Comparison of ENCODE assay signal across 8 cellular contexts in the genomic region with DNA sequence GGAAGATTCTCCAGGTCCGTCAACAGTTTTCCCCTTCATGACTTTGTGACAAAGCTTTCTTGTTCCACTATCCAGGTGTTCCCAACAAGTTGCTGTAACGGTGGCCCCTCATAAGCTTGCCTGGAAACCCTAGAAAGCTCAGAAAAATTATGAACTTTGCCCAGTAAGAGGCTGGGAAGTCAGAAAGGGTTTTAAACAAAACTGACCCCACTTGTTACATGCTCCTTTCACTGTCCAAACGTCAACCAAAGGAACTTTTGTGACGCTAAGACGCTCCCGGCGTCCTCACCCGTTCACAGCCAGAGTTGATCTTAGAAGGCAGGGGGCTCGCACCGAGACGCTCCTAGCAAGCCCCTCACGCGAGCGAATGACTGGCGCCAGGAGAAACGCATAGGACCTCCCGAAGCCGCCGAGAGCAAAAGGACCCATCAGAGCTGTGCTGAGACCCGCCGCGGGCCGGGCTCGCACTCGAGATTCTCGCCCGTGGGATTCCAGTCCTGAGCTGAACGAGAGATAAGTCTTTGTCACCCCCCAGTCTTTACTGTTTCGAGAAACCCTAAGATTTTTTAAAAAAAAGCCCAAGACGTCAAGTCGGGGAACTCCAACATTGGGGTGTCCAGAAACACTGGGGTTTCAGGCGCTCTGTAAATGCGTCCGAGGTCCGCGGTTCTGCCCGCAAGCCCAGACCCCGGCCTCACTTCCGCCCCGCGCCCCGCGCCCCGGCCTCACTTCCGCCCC. TPM values are rescaled to one million over a fixed set of nuclear protein-coding genes. Genes with fewer than 3 reads are reported as not detected.
DNase-seq lines count a peak whose midpoint lies in the region; ATAC-seq, FAIRE-seq and TF ChIP-seq lines count a peak whose summit lies in the region.

No MANE protein-coding gene starts in this region.

- H3K36me3 ChIP-seq in body of pancreas (replicated peaks in 1 of 2; ENCODE audit: insufficient read depth in 1 of 2, low read depth in 2 of 2) (peaks cover 0 to 5% of the 10 kb centered on the region in 2 donors), keratinocyte (ENCODE audit: control insufficient read depth in 2 of 2, extremely low read depth in 1 of 2, insufficient read depth in 2 of 2, low read length in 2 of 2) (peaks cover 5 to 29% of the 10 kb centered on the region in 2 experiments)

- H3K4me3 ChIP-seq in body of pancreas, result peak overlapping the region; percentile 53 to 82
- peak overlapping the region; percentile 71 to 93 (median 77) for H3K4me3 ChIP-seq in keratinocyte (ENCODE audit: control insufficient read depth in 2 of 3, extremely low read depth in 1 of 3, insufficient read depth in 2 of 3, low read depth in 1 of 3, low read length in 3 of 3)

- peak overlapping the region; percentile 93 for H3K4me2 ChIP-seq in keratinocyte (ENCODE audit: control insufficient read depth, extremely low read depth, insufficient read depth, low read depth, low read length)

- H3K79me2 ChIP-seq in keratinocyte (ENCODE audit: control insufficient read depth, insufficient read depth, low read length), result peaks cover 33% of the 10 kb centered on the region

- intact Hi-C loops in body of pancreas (cut with DNase I), result no loop called here

- ATAC-seq in GM21526 (IDR thresholded peaks at IDR 0.05; ENCODE audit: low FRiP score, unreplicated experiment) (peak; percentile 3), body of pancreas (no peak)

- WGBS in body of pancreas, 2 donors, result 2 to 5% methylated on average over 25 to 40 of the region's 45 CpGs

- no peak for FAIRE-seq in keratinocyte (lab: Jason Lieb, UNC)

- H3K27ac ChIP-seq in body of pancreas (peak overlapping the region; percentile 97 to 99 (median 99)), keratinocyte (ENCODE audit: control insufficient read depth, insufficient read depth, low read length) (peak overlapping the region; percentile 85)

- DNase-seq in Daoy (ENCODE audit: low read depth) (peak; percentile 51), NCI-H2227 (lab: John Stamatoyannopoulos, UW; ENCODE audit: unreplicated experiment) (peak; percentile 59), body of pancreas (peak; percentile 14 to 35 (median 30)), keratinocyte (ENCODE audit: low read depth, low spot score) (no peak), cortex of kidney (lab: John Stamatoyannopoulos, UW) (no peak), NCI-H774 (lab: John Stamatoyannopoulos, UW) (no peak)
- peak; percentile 24 for DNase-seq in stimulated activated CD4-positive, alpha-beta T cell treated with anti-CD3 and anti-CD28 coated beads, Interleukin-4, amount 100 ng/mL, for 24 hours

- peak in 1 of 3 donors; percentile 40 for TF ChIP-seq POLR2A in body of pancreas (IDR thresholded peaks at IDR 0.05)

- H3K4me1 ChIP-seq in body of pancreas, result peaks cover 21% of the 10 kb centered on the region
- peaks cover 33% of the 10 kb centered on the region for H3K4me1 ChIP-seq in keratinocyte (ENCODE audit: control insufficient read depth, extremely low read depth, insufficient read depth, low read length)

- H4K20me1 ChIP-seq in keratinocyte (ENCODE audit: control insufficient read depth, extremely low read depth, insufficient read depth, low read length), result no peaks in the 10 kb centered on the region

- H3K9me3 ChIP-seq in body of pancreas, result no peaks in the 10 kb centered on the region
- H3K9me3 ChIP-seq in keratinocyte (ENCODE audit: control insufficient read depth, low read depth, low read length), result no peaks in the 10 kb centered on the region

- H3K9me1 ChIP-seq in keratinocyte (ENCODE audit: control insufficient read depth, extremely low read depth, insufficient read depth, low read length), result peaks cover 2% of the 10 kb centered on the region

- no peaks in the 10 kb centered on the region for H3K27me3 ChIP-seq in body of pancreas
- H3K27me3 ChIP-seq in keratinocyte (ENCODE audit: control insufficient read depth, extremely low read depth, insufficient read depth, low read length), result no peaks in the 10 kb centered on the region

- dilution Hi-C loops in keratinocyte (cut with MboI; ENCODE audit: extremely low pct_ligation_motif_present, low sequenced_read_pairs), result no loop called here

- no peak for TF ChIP-seq CTCF in body of pancreas (IDR thresholded peaks at IDR 0.05)
- no peak for TF ChIP-seq CTCF in keratinocyte (optimal IDR thresholded peaks at IDR 0.05 in 1 of 3, IDR thresholded peaks at IDR 0.05 in 1 of 3, conservative IDR thresholded peaks at IDR 0.05 in 1 of 3; ENCODE audit: extremely low read depth in 1 of 3, insufficient read depth in 2 of 3, low read length in 3 of 3)

- H3K9ac ChIP-seq in keratinocyte (ENCODE audit: control insufficient read depth, extremely low read depth, insufficient read depth, low read length), result peak overlapping the region; percentile 83

- peak overlapping the region; percentile 58 for H2AFZ ChIP-seq in keratinocyte (ENCODE audit: control insufficient read depth, low read length)

RNA-seq across cellular contexts. Expression of a gene that starts 0.5 kb away (rescaled TPM):
- 95.4 and 110 TPM in 2 replicates for total RNA-seq in Daoy (2014; rRNA removed; shearing (Covaris generic))
- 10 to 100 TPM in 1 of 2 donors, 1 to 10 TPM in 1; 7.3 to 16.2 TPM for total RNA-seq in body of pancreas
- 92.6 to 217 TPM (median 205 TPM) in 3 replicates for polyA plus RNA-seq in keratinocyte
- 25.1 TPM for polyA plus RNA-seq in keratinocyte (2011; ENCODE audit: low read depth)
- 81.7 and 105 TPM in 2 replicates for polyA plus RNA-seq in keratinocyte (2011; cell fraction: cytosol; rRNA removed)
- 47.8 and 53.7 TPM in 2 replicates for polyA plus RNA-seq in keratinocyte (2011; cell fraction: nucleus; rRNA removed)
- 19.4 and 164 TPM in 2 replicates for polyA plus RNA-seq in keratinocyte (2012; ENCODE audit: low replicate concordance)
- 47.7 to 104 TPM (median 51.3 TPM) in 3 replicates for polyA minus RNA-seq in keratinocyte
- 60.8 TPM for polyA minus RNA-seq in keratinocyte (2011; cell fraction: cytosol; rRNA and poly(A)+ RNA removed)
- polyA minus RNA-seq in keratinocyte (2011; cell fraction: nucleus; rRNA and poly(A)+ RNA removed), result 14.6 and 32.6 TPM in 2 replicates

RNA-seq across cellular contexts. Expression of a gene that starts 28.1 kb away (rescaled TPM):
- total RNA-seq in Daoy (2014; rRNA removed; shearing (Covaris generic)), result 741 and 813 TPM in 2 replicates
- 10 to 100 TPM; 55.7 to 81.5 TPM for total RNA-seq in body of pancreas
- 72.8 to 174 TPM (median 174 TPM) in 3 replicates for polyA plus RNA-seq in keratinocyte
- 207 TPM for polyA plus RNA-seq in keratinocyte (2011; ENCODE audit: low read depth)
- polyA plus RNA-seq in keratinocyte (2011; cell fraction: cytosol; rRNA removed), result 99.5 and 152 TPM in 2 replicates
- 104 and 141 TPM in 2 replicates for polyA plus RNA-seq in keratinocyte (2011; cell fraction: nucleus; rRNA removed)
- 224 and 225 TPM in 2 replicates for polyA plus RNA-seq in keratinocyte (2012; ENCODE audit: low replicate concordance)
- polyA minus RNA-seq in keratinocyte, result 60.0 to 282 TPM (median 92.0 TPM) in 3 replicates
- 352 TPM for polyA minus RNA-seq in keratinocyte (2011; cell fraction: cytosol; rRNA and poly(A)+ RNA removed)
- polyA minus RNA-seq in keratinocyte (2011; cell fraction: nucleus; rRNA and poly(A)+ RNA removed), result 85.3 and 130 TPM in 2 replicates

RNA-seq across cellular contexts. Expression of a gene that starts 29.0 kb away (rescaled TPM):
- 223 and 254 TPM in 2 replicates for total RNA-seq in Daoy (2014; rRNA removed; shearing (Covaris generic))
- total RNA-seq in body of pancreas, result 10 to 100 TPM; 35.0 to 84.0 TPM
- 74.1 to 127 TPM (median 97.1 TPM) in 3 replicates for polyA plus RNA-seq in keratinocyte
- polyA plus RNA-seq in keratinocyte (2011; ENCODE audit: low read depth), result 75.6 TPM
- polyA plus RNA-seq in keratinocyte (2011; cell fraction: cytosol; rRNA removed), result 78.1 and 93.3 TPM in 2 replicates
- 35.6 and 45.5 TPM in 2 replicates for polyA plus RNA-seq in keratinocyte (2011; cell fraction: nucleus; rRNA removed)
- 83.3 and 97.3 TPM in 2 replicates for polyA plus RNA-seq in keratinocyte (2012; ENCODE audit: low replicate concordance)
- 21.2 to 41.3 TPM (median 35.4 TPM) in 3 replicates for polyA minus RNA-seq in keratinocyte
- polyA minus RNA-seq in keratinocyte (2011; cell fraction: cytosol; rRNA and poly(A)+ RNA removed), result 28.4 TPM
- polyA minus RNA-seq in keratinocyte (2011; cell fraction: nucleus; rRNA and poly(A)+ RNA removed), result 14.4 and 15.7 TPM in 2 replicates

RNA-seq across cellular contexts. Expression of a gene that starts 34.0 kb away (rescaled TPM):
- total RNA-seq in Daoy (2014; rRNA removed; shearing (Covaris generic)), result 153 and 169 TPM in 2 replicates
- 10 to 100 TPM; 56.8 to 58.7 TPM for total RNA-seq in body of pancreas
- 20.6 to 40.2 TPM (median 35.3 TPM) in 3 replicates for polyA plus RNA-seq in keratinocyte
- polyA plus RNA-seq in keratinocyte (2011; ENCODE audit: low read depth), result 99.5 TPM
- polyA plus RNA-seq in keratinocyte (2011; cell fraction: cytosol; rRNA removed), result 22.1 and 36.7 TPM in 2 replicates
- polyA plus RNA-seq in keratinocyte (2011; cell fraction: nucleus; rRNA removed), result 24.4 and 27.6 TPM in 2 replicates
- polyA plus RNA-seq in keratinocyte (2012; ENCODE audit: low replicate concordance), result 58.7 and 61.5 TPM in 2 replicates
- polyA minus RNA-seq in keratinocyte, result 11.5 to 59.4 TPM (median 28.5 TPM) in 3 replicates
- polyA minus RNA-seq in keratinocyte (2011; cell fraction: cytosol; rRNA and poly(A)+ RNA removed), result 11.7 TPM
- polyA minus RNA-seq in keratinocyte (2011; cell fraction: nucleus; rRNA and poly(A)+ RNA removed), result 14.8 and 37.4 TPM in 2 replicates

RNA-seq across cellular contexts. Expression of a gene that starts 38.8 kb away (rescaled TPM):
- total RNA-seq in Daoy (2014; rRNA removed; shearing (Covaris generic)), result 0.06 TPM in 1 of 2 replicates, not detected in the other
- under 1 TPM in 1 of 2 donors, not detected in 1; 0.52 TPM for total RNA-seq in body of pancreas
- polyA plus RNA-seq in keratinocyte, result 0.05 to 0.14 TPM (median 0.12 TPM) in 3 replicates
- polyA plus RNA-seq in keratinocyte (2011; ENCODE audit: low read depth), result 0.57 TPM
- polyA plus RNA-seq in keratinocyte (2011; cell fraction: cytosol; rRNA removed), result 0.05 TPM in 1 of 2 replicates, not detected in the other
- 0.15 and 0.21 TPM in 2 replicates for polyA plus RNA-seq in keratinocyte (2011; cell fraction: nucleus; rRNA removed)
- 0.25 TPM in 1 of 2 replicates, not detected in the other for polyA plus RNA-seq in keratinocyte (2012; ENCODE audit: low replicate concordance)
- not detected in 3 replicates for polyA minus RNA-seq in keratinocyte
- not detected for polyA minus RNA-seq in keratinocyte (2011; cell fraction: cytosol; rRNA and poly(A)+ RNA removed)
- not detected in 2 replicates for polyA minus RNA-seq in keratinocyte (2011; cell fraction: nucleus; rRNA and poly(A)+ RNA removed)

Comparison
In these comparisons a context has a peak if more than half of its experiments do, and no peak if none do; other contexts are left out.
1. DNase-seq: peak in Daoy (single experiment), NCI-H2227 (single experiment), body of pancreas (4 of 4) and stimulated activated CD4-positive, alpha-beta T cell treated with anti-CD3 and anti-CD28 coated beads, Interleukin-4, amount 100 ng/mL, for 24 hours (single experiment); none in keratinocyte (single experiment), cortex of kidney (single experiment) and NCI-H774 (single experiment).